Comparison of ENCODE assay signal across 24 cellular contexts in the genomic region with DNA sequence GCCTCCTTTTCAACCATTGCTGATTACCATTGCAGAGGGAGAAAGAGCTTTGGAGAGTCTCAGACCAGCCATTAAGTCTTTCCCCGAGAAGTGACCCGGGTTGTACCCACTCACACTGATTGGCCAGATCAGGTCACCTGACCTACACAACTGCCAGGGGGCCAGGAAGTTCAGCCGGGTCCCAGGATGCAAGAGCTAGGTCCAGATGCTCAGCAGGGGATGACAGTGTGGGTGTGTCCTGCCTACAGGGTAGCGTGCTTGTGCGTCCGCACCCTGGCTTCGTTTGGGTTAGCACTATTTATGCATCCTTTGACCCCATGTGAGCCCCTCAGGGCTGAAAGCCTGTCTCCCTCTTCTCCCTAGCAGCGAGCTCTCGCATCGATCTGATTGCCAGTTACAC.
"Had no signal": no experiment of that assay in that cellular context is flagged by ENCODE, and none has a peak within 500 bp of the region (broad histone marks: within the 10 kb centered on the region; RNA-seq: fewer than 3 reads in every experiment).

No MANE protein-coding gene starts in this region.

- H3K27ac ChIP-seq: epithelial cell of prostate, left ventricle myocardium inferior, prostate gland, tibial artery, uterus, VCaP had no signal

- H3K27ac Mint-ChIP-seq: activated CD4-positive, alpha-beta memory T cell treated with anti-CD3 and anti-CD28 coated beads for 36 hours; activated CD4-positive, alpha-beta T cell treated with anti-CD3 and anti-CD28 coated beads for 36 hours; activated naive CD8-positive, alpha-beta T cell treated with anti-CD3 and anti-CD28 coated beads for 36 hours; activated T-helper 1 cell treated with anti-CD3 and anti-CD28 coated beads, Interleukin-12 subunit alpha, Interleukin-12 subunit beta, Interleukin-2, Interleukin-4 antibody, amounts not matched to agents 30 ng/mL and 10 ng/mL and 1 ng/mL, durations not matched to agents 14 hours and 24 hours and 36 hours; endodermal cell; memory B cell; naive B cell; T-helper 1 cell treated with Interleukin-12 subunit alpha and Interleukin-12 subunit beta and Interleukin-4 antibody, amounts not matched to agents 30 μg/mL and 1 μg/mL, for 36 hours had no signal

- H3K27me3 ChIP-seq: uterus had no signal

- H3K4me3 Mint-ChIP-seq: activated CD4-positive, alpha-beta memory T cell treated with anti-CD3 and anti-CD28 coated beads for 36 hours; activated CD4-positive, alpha-beta T cell treated with anti-CD3 and anti-CD28 coated beads for 36 hours; activated naive CD8-positive, alpha-beta T cell treated with anti-CD3 and anti-CD28 coated beads for 36 hours; activated T-helper 1 cell treated with anti-CD3 and anti-CD28 coated beads, Interleukin-12 subunit alpha, Interleukin-12 subunit beta, Interleukin-2, Interleukin-4 antibody, amounts not matched to agents 30 ng/mL and 10 ng/mL and 1 ng/mL, durations not matched to agents 14 hours and 24 hours and 36 hours; endodermal cell; memory B cell; naive B cell; neural crest cell; T-helper 1 cell treated with Interleukin-12 subunit alpha and Interleukin-12 subunit beta and Interleukin-4 antibody, amounts not matched to agents 30 μg/mL and 1 μg/mL, for 36 hours had no signal

- H3K4me1 Mint-ChIP-seq: activated CD4-positive, alpha-beta T cell treated with anti-CD3 and anti-CD28 coated beads for 36 hours; activated naive CD8-positive, alpha-beta T cell treated with anti-CD3 and anti-CD28 coated beads for 36 hours; memory B cell; naive B cell had no signal

- ATAC-seq: activated CD4-positive, alpha-beta T cell treated with anti-CD3 and anti-CD28 coated beads for 36 hours had no signal

- H3K4me1 ChIP-seq: left ventricle myocardium inferior, prostate gland, tibial artery, uterus had no signal

- H3K36me3 ChIP-seq: left ventricle myocardium inferior, prostate gland, tibial artery, uterus had no signal

- H3K36me3 Mint-ChIP-seq: activated CD4-positive, alpha-beta memory T cell treated with anti-CD3 and anti-CD28 coated beads for 36 hours; activated naive CD8-positive, alpha-beta T cell treated with anti-CD3 and anti-CD28 coated beads for 36 hours; memory B cell; naive B cell had no signal

- H3K4me3 ChIP-seq: left ventricle myocardium inferior, mucosa of descending colon, prostate gland, tibial artery, uterus had no signal

- H3K9me3 Mint-ChIP-seq: activated CD4-positive, alpha-beta memory T cell treated with anti-CD3 and anti-CD28 coated beads for 36 hours; activated naive CD8-positive, alpha-beta T cell treated with anti-CD3 and anti-CD28 coated beads for 36 hours; activated T-helper 1 cell treated with anti-CD3 and anti-CD28 coated beads, Interleukin-12 subunit alpha, Interleukin-12 subunit beta, Interleukin-2, Interleukin-4 antibody, amounts not matched to agents 30 ng/mL and 10 ng/mL and 1 ng/mL, durations not matched to agents 14 hours and 24 hours and 36 hours; endodermal cell; neural crest cell; T-helper 1 cell treated with Interleukin-12 subunit alpha and Interleukin-12 subunit beta and Interleukin-4 antibody, amounts not matched to agents 30 μg/mL and 1 μg/mL, for 36 hours had no signal

- DNase-seq: activated CD4-positive, alpha-beta memory T cell treated with anti-CD3 and anti-CD28 coated beads for 36 hours; activated CD4-positive, alpha-beta T cell treated with anti-CD3 and anti-CD28 coated beads for 36 hours; activated naive CD4-positive, alpha-beta T cell; activated naive CD8-positive, alpha-beta T cell treated with anti-CD3 and anti-CD28 coated beads for 36 hours; amniotic stem cell; endodermal cell; kidney; left ventricle myocardium inferior; mucosa of descending colon; naive B cell; SIG-M5; stimulated activated CD4-positive, alpha-beta T cell treated with anti-CD3 and anti-CD28 coated beads, Interleukin-12 subunit alpha, Interleukin-12 subunit beta, amount 100 ng/mL, for 4 hours; stimulated activated CD4-positive, alpha-beta T cell treated with anti-CD3 and anti-CD28 coated beads, Interleukin-1b, Interleukin-23, amount 100 ng/mL, for 48 hours; stimulated activated naive CD4-positive, alpha-beta T cell treated with Interleukin-2 at 50 U/mL for 16 hours had no signal

- H3K9me3 ChIP-seq: left ventricle myocardium inferior, mucosa of descending colon, prostate gland, tibial artery, uterus had no signal

- FAIRE-seq: frontal cortex, kidney had no signal
